In the genomic region with DNA sequence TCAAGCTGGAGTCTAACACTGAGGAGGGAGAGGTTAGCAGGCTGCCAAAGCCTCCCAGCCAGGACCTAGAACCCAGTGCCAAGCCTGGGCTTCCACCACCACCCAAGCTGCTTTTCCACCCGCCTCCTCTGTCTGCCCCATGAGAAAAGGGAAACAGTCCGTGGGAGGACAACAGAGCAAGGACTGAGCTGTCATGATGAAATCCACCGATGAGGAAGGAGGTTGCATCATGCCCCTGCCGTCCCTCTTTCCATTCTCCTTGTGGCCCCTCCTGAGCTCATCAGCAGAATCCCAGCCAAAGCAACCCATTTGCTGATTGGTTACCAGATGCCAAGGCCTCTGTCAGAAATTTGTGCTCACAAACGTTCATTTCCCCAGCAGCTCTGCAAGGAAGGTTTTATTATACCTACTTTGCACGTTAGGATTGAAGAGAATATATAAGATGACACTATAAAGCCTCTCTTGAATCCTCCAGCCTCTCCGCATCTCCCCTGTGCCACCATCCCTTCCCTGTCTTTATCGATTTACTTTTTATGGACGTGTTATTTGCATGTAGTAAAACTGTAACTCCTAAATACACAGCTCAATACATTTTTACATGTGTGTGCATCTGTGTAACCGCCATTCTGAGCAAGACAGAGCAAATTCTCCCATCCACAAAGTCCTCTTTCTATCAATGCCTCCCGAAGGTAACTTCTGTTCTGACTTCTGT, we compare ENCODE assay signal across 11 cellular contexts. TPM values are rescaled to one million over a fixed set of nuclear protein-coding genes. Genes with fewer than 3 reads are reported as not detected.
DNase-seq lines count a peak whose midpoint lies in the region; ATAC-seq and TF ChIP-seq lines count a peak whose summit lies in the region.
"Had no signal": no experiment of that assay in that cellular context is flagged by ENCODE, and none has a peak within 500 bp of the region (broad histone marks: within the 10 kb centered on the region; RNA-seq: fewer than 3 reads in every experiment).

No MANE protein-coding gene starts in this region.

- H3K4me1 ChIP-seq in psoas muscle: no peaks in the 10 kb centered on the region
- no peaks in the 10 kb centered on the region for H3K4me1 ChIP-seq in Karpas-422 (ENCODE audit: low read length)

- H3K27me3 ChIP-seq in psoas muscle (ENCODE audit: insufficient read depth in 3 of 3, low read length in 2 of 3): peaks cover 0 to 6% (median 0%) of the 10 kb centered on the region in 3 donors
- H3K27me3 ChIP-seq in Karpas-422 (ENCODE audit: low read length): no peaks in the 10 kb centered on the region

- no peak overlapping the region for H3K9ac ChIP-seq in Karpas-422 (ENCODE audit: low read length)

- H3K36me3 ChIP-seq in psoas muscle (ENCODE audit: insufficient read depth in 1 of 2, low read depth in 1 of 2) (no peaks in the 10 kb centered on the region), Karpas-422 (ENCODE audit: insufficient read depth, low read length) (no peaks in the 10 kb centered on the region)

- TF ChIP-seq CTCF in psoas muscle (IDR thresholded peaks at IDR 0.05) (no peak), GM10266 (IDR thresholded peaks at IDR 0.05; ENCODE audit: control insufficient read depth, insufficient read depth, low read depth, missing control alignments) (no peak)

- peak in 3 of 4 donors; percentile 56 to 66 (median 58) for ATAC-seq in psoas muscle

- 43 to 51% (median 50%) methylated on average over 10 to 11 of the region's 11 CpGs for WGBS in psoas muscle, 3 donors

- H3K4me3 ChIP-seq in psoas muscle (no peak overlapping the region), Karpas-422 (ENCODE audit: low read length) (no peak overlapping the region)

- no peak overlapping the region for H2AFZ ChIP-seq in Karpas-422 (ENCODE audit: low read length)

- intact Hi-C loops in psoas muscle (cut with DNase I): no loop called here

- no peaks in the 10 kb centered on the region for H3K9me3 ChIP-seq in psoas muscle
- H3K9me3 ChIP-seq in Karpas-422 (ENCODE audit: low read length): no peaks in the 10 kb centered on the region

- H3K9me2 ChIP-seq in Karpas-422 (replicated peaks; ENCODE audit: insufficient read depth, low read length): no peaks in the 10 kb centered on the region

- H3K79me2 ChIP-seq in Karpas-422 (ENCODE audit: low read length): no peaks in the 10 kb centered on the region

- DNase-seq in GF-D8 (lab: John Stamatoyannopoulos, UW) (peak; percentile 83), RPMI7951 (ENCODE audit: low read depth) (peak; percentile 21), fibroblast of peridontal ligament (ENCODE audit: extremely low read depth) (peak; percentile 49), psoas muscle (peak; percentile 67 to 72), Karpas-422 (no peak), amniotic stem cell (lab: John Stamatoyannopoulos, UW) (no peak), GM10266 (ENCODE audit: extremely low spot score) (no peak), NCI-H82 (lab: John Stamatoyannopoulos, UW) (no peak)
- DNase-seq: activated B cell treated with CpG ODN at 0.5 μM for 24 hours, naive B cell, NCI-H1436 treated with DMSO at 0.1 percent for 48 hours had no signal

- H4K20me1 ChIP-seq in Karpas-422 (ENCODE audit: insufficient read depth, low read depth, low read length): no peaks in the 10 kb centered on the region

- H3K4me2 ChIP-seq in Karpas-422 (ENCODE audit: low read depth, low read length, poor library complexity, severe bottlenecking): no peak overlapping the region

- H3K27ac ChIP-seq in psoas muscle (no peak overlapping the region), Karpas-422 (ENCODE audit: low read length) (no peak overlapping the region)

RNA-seq across cellular contexts. Expression of a gene that starts 6.3 kb away (rescaled TPM):
- total RNA-seq in RPMI7951 (2014; rRNA removed; shearing (Covaris generic)): 0.12 and 0.78 TPM in 2 replicates
- 1 to 10 TPM; 2.6 to 5.5 (median 4.7) TPM for total RNA-seq in psoas muscle
- 1 to 10 TPM in 2 of 3 donors, under 1 TPM in 1; 0.78 to 3.0 (median 2.8) TPM for polyA plus RNA-seq in psoas muscle
- 0.54 TPM in 1 of 2 replicates, not detected in the other for total RNA-seq in Karpas-422 (2014; rRNA removed; shearing (Covaris generic); ENCODE audit: low replicate concordance)

RNA-seq across cellular contexts. Expression of a gene that starts 28.3 kb away (rescaled TPM):
- not detected in 2 replicates for total RNA-seq in RPMI7951 (2014; rRNA removed; shearing (Covaris generic))
- total RNA-seq in psoas muscle: not detected
- not detected for polyA plus RNA-seq in psoas muscle
- not detected in 2 replicates for total RNA-seq in Karpas-422 (2014; rRNA removed; shearing (Covaris generic); ENCODE audit: low replicate concordance)
- total RNA-seq: activated B cell treated with CpG ODN at 0.5 μM for 24 hours had no signal

RNA-seq across cellular contexts. Expression of a gene that starts 57.9 kb away (rescaled TPM):
- total RNA-seq in RPMI7951 (2014; rRNA removed; shearing (Covaris generic)): not detected in 2 replicates
- total RNA-seq in psoas muscle: not detected
- not detected for polyA plus RNA-seq in psoas muscle
- total RNA-seq in Karpas-422 (2014; rRNA removed; shearing (Covaris generic); ENCODE audit: low replicate concordance): 0.97 and 1.4 TPM in 2 replicates
- total RNA-seq: activated B cell treated with CpG ODN at 0.5 μM for 24 hours had no signal

Comparison
In these comparisons a context has a peak if more than half of its experiments do, and no peak if none do; other contexts are left out.
1. DNase-seq: peak in GF-D8 (single experiment), RPMI7951 (single experiment), fibroblast of peridontal ligament (single experiment) and psoas muscle (2 of 2); none in Karpas-422 (single experiment), amniotic stem cell (single experiment), GM10266 (single experiment) and NCI-H82 (single experiment).